ENCODE assay signal across 3 cellular contexts in genomic region chr2:131207839-131208238, GRCh38. TPM values are rescaled to one million over a fixed set of nuclear protein-coding genes. Genes with fewer than 3 reads are reported as not detected.
"Had no signal": no experiment of that assay in that cellular context is flagged by ENCODE, and none has a peak within 500 bp of the region (broad histone marks: within the 10 kb centered on the region; RNA-seq: fewer than 3 reads in every experiment).

No MANE protein-coding gene starts in this region.

RNA-seq across cellular contexts. Expression of gene POTEE, which starts 1.5 kb away (rescaled TPM):
- total RNA-seq: body of pancreas, bronchial epithelial cell had no signal
- polyA plus RNA-seq: aorta had no signal
